ENCODE assay signal across 1 cellular context in the genomic region with DNA sequence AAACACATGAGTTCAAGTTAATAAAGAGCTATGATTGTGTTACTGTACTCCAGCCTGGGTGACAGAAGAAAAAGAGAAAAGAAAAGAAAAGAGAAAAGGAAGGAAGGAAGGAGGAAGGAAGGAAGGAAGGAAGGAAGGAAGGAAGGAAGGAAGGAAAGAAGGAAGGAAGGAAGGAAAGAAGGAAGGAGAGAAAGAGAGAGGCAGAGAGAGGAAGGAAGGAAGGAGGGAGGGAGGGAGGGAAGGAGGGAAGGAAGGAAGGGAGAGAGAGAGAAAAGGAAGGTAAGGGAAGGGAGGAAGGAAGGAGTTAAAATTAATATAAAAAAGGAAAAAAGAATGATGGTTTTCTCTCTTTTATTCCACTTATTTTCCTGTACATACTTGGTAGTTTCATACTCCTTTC.
A peak's percentile ranks its signal among the peaks of the same experiment; 100 is the strongest.
TF ChIP-seq lines count a peak whose summit lies in the region.

No MANE protein-coding gene starts in this region.

TF ChIP-seq in K562, 482 proteins besides CTCF, POLR2A, EP300 and RAD21:
- TF ChIP-seq, protein P1, sequence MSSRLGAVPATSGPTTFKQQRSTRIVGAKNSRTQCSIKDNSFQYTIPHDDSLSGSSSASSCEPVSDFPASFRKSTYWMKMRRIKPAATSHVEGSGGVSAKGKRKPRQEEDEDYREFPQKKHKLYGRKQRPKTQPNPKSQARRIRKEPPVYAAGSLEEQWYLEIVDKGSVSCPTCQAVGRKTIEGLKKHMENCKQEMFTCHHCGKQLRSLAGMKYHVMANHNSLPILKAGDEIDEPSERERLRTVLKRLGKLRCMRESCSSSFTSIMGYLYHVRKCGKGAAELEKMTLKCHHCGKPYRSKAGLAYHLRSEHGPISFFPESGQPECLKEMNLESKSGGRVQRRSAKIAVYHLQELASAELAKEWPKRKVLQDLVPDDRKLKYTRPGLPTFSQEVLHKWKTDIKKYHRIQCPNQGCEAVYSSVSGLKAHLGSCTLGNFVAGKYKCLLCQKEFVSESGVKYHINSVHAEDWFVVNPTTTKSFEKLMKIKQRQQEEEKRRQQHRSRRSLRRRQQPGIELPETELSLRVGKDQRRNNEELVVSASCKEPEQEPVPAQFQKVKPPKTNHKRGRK (tag; IDR thresholded peaks at IDR 0.05), result peak; percentile 69
- no peak for TF ChIP-seq KDM5B (IDR thresholded peaks at IDR 0.05; ENCODE audit: insufficient replicate concordance, low read depth, low read length)
